Comparison of ENCODE assay signal across 20 cellular contexts in genomic region chr11:86695391-86695790, GRCh38. TPM values are rescaled to one million over a fixed set of nuclear protein-coding genes. Genes with fewer than 3 reads are reported as not detected.
DNase-seq lines count a peak whose midpoint lies in the region; ATAC-seq and TF ChIP-seq lines count a peak whose summit lies in the region.
"Had no signal": no experiment of that assay in that cellular context is flagged by ENCODE, and none has a peak within 500 bp of the region (broad histone marks: within the 10 kb centered on the region; RNA-seq: fewer than 3 reads in every experiment).

No MANE protein-coding gene starts in this region.

- intact Hi-C loops in IMR-90 (cut with micrococcal nuclease) (no loop called here), transverse colon (cut with DNase I; ENCODE audit: low total_unique reads) (no loop called here)
- intact Hi-C loops in activated T-helper 2 cell treated with anti-CD3 and anti-CD28 coated beads, Interferon-gamma antibody, Interleukin-2, Interleukin-4, amounts not matched to agents 10 μg/mL and 5 μg/mL and 100 μg/mL, durations not matched to agents 14 hours and 24 hours and 36 hours (cut with micrococcal nuclease): no loop called here

- H3K9me3 ChIP-seq in IMR-90 (ENCODE audit: control insufficient read depth, insufficient read depth, low read length) (no peaks in the 10 kb centered on the region), mesodermal cell (ENCODE audit: control insufficient read depth, low read length) (no peaks in the 10 kb centered on the region), transverse colon (no peaks in the 10 kb centered on the region)
- H3K9me3 ChIP-seq: BE2C, colonic mucosa had no signal

- peak overlapping the region; percentile 97 for H3K18ac ChIP-seq in IMR-90 (ENCODE audit: low read depth, low read length)

- H3K4me2 ChIP-seq in IMR-90 (ENCODE audit: low read depth, low read length): no peak overlapping the region; the same call in 1 of the 2 replicates

- peak overlapping the region; percentile 90 for H4K91ac ChIP-seq in IMR-90 (ENCODE audit: insufficient read depth, low read depth, low read length)

- H3K4me3 ChIP-seq in IMR-90 (ENCODE audit: insufficient read depth, low read depth, low read length) (no peak overlapping the region), mesodermal cell (ENCODE audit: extremely low read depth, insufficient read depth, low read length, poor library complexity, severe bottlenecking) (no peak overlapping the region), transverse colon (no peak overlapping the region)
- H3K4me3 ChIP-seq: colonic mucosa, SK-N-MC had no signal

- CTCF ChIA-PET in IMR-90 (lab: Yijun Ruan, JAX): interaction anchor here (0.6 to 2.2 kb wide), 3 partner anchors 11 to 366 kb away, joined by 3 to 6 read pairs (median 4); no protein-coding TSS in a partner anchor

- H3K4me3 Mint-ChIP-seq in chondrocyte (ENCODE audit: unreplicated experiment): no peak overlapping the region
- H3K4me3 Mint-ChIP-seq in activated T-helper 2 cell treated with anti-CD3 and anti-CD28 coated beads, Interferon-gamma antibody, Interleukin-2, Interleukin-4, amounts not matched to agents 10 μg/mL and 5 μg/mL and 100 μg/mL, durations not matched to agents 14 hours and 24 hours and 36 hours (ENCODE audit: low read depth): no peak overlapping the region
- H3K4me3 Mint-ChIP-seq: immature natural killer cell, nephron had no signal

- H2BK20ac ChIP-seq in IMR-90 (ENCODE audit: low read depth, low read length): peak overlapping the region; percentile 99

- dilution Hi-C loops in IMR-90 (cut with HindIII; ENCODE audit: low sequenced_read_pairs, unreplicated experiment): no loop called here

- in situ Hi-C loops in IMR-90 (cut with MboI; ENCODE audit: low sequenced_read_pairs) (no loop called here), transverse colon (cut with MboI; ENCODE audit: low pct_ligation_motif_present in 1 of 4, low pct_unique_long_range_greater_than_20kb in 1 of 4, low sequenced_read_pairs in 3 of 4) (no loop called here)

- TF ChIP-seq CTCF in IMR-90 (conservative IDR thresholded peaks at IDR 0.05; ENCODE audit: low read depth, low read length) (no peak), chondrocyte (IDR thresholded peaks at IDR 0.05) (no peak), transverse colon (IDR thresholded peaks at IDR 0.05) (no peak)

- H3K23ac ChIP-seq in IMR-90 (ENCODE audit: low read depth, low read length): peak overlapping the region; percentile 90

- peak overlapping the region; percentile 74 for H2BK15ac ChIP-seq in IMR-90 (ENCODE audit: low read depth, low read length)

- H3K36me3 ChIP-seq in IMR-90 (ENCODE audit: control insufficient read depth, insufficient read depth, low read length) (no peaks in the 10 kb centered on the region), mesodermal cell (ENCODE audit: control insufficient read depth, insufficient read depth, low read length) (no peaks in the 10 kb centered on the region), transverse colon (no peaks in the 10 kb centered on the region)
- H3K36me3 ChIP-seq: BE2C, colonic mucosa had no signal

- H4K8ac ChIP-seq in IMR-90 (ENCODE audit: low read depth in 2 of 2, low read length in 2 of 2): peak overlapping the region; percentile 54 to 88

- H3K14ac ChIP-seq in IMR-90 (replicated peaks; ENCODE audit: low read depth, low read length): peak overlapping the region; percentile 77; the same call in 1 of the 2 replicates

- no peak overlapping the region for H2AFZ ChIP-seq in IMR-90 (replicated peaks; ENCODE audit: low read length, poor library complexity)

- H2AK5ac ChIP-seq in IMR-90 (ENCODE audit: low read depth, low read length): peak overlapping the region; percentile 94

- H3K4me1 Mint-ChIP-seq in chondrocyte (ENCODE audit: low read depth): peaks cover 79% of the 10 kb centered on the region
- no peaks in the 10 kb centered on the region for H3K4me1 Mint-ChIP-seq in activated T-helper 2 cell treated with anti-CD3 and anti-CD28 coated beads, Interferon-gamma antibody, Interleukin-2, Interleukin-4, amounts not matched to agents 10 μg/mL and 5 μg/mL and 100 μg/mL, durations not matched to agents 14 hours and 24 hours and 36 hours (ENCODE audit: low read depth)
- H3K4me1 Mint-ChIP-seq: immature natural killer cell had no signal

- peak overlapping the region; percentile 89 for H3K27ac Mint-ChIP-seq in chondrocyte (ENCODE audit: unreplicated experiment)
- H3K27ac Mint-ChIP-seq in activated T-helper 2 cell treated with anti-CD3 and anti-CD28 coated beads, Interferon-gamma antibody, Interleukin-2, Interleukin-4, amounts not matched to agents 10 μg/mL and 5 μg/mL and 100 μg/mL, durations not matched to agents 14 hours and 24 hours and 36 hours: no peak overlapping the region
- H3K27ac Mint-ChIP-seq: immature natural killer cell had no signal

- H3K4me1 ChIP-seq in IMR-90 (ENCODE audit: control insufficient read depth, insufficient read depth, low read length) (peaks cover 16% of the 10 kb centered on the region), mesodermal cell (ENCODE audit: control insufficient read depth, insufficient read depth, low read length, poor library complexity, severe bottlenecking) (peaks cover 34% of the 10 kb centered on the region), transverse colon (peaks cover 0 to 9% (median 2%) of the 10 kb centered on the region in 4 donors)
- H3K4me1 ChIP-seq: BE2C, colonic mucosa had no signal

- no peaks in the 10 kb centered on the region for H3K27me3 ChIP-seq in IMR-90 (ENCODE audit: control insufficient read depth, insufficient read depth, low read length)
- no peaks in the 10 kb centered on the region for H3K27me3 ChIP-seq in transverse colon
- H3K27me3 ChIP-seq: colonic mucosa had no signal

- H3K9me3 Mint-ChIP-seq in chondrocyte (ENCODE audit: low read depth): no peaks in the 10 kb centered on the region
- H3K9me3 Mint-ChIP-seq in activated T-helper 2 cell treated with anti-CD3 and anti-CD28 coated beads, Interferon-gamma antibody, Interleukin-2, Interleukin-4, amounts not matched to agents 10 μg/mL and 5 μg/mL and 100 μg/mL, durations not matched to agents 14 hours and 24 hours and 36 hours: no peaks in the 10 kb centered on the region
- H3K9me3 Mint-ChIP-seq: nephron had no signal

- peak overlapping the region; percentile 98 for H2BK120ac ChIP-seq in IMR-90 (ENCODE audit: low read depth, low read length)

- H3K9me1 ChIP-seq in IMR-90 (ENCODE audit: insufficient read depth, low read length): peaks cover 5% of the 10 kb centered on the region; the same call in 1 of the 2 replicates

- H2AK9ac ChIP-seq in IMR-90 (replicated peaks; ENCODE audit: low read depth, low read length, poor library complexity): peak overlapping the region; percentile 10

- H4K5ac ChIP-seq in IMR-90 (ENCODE audit: low read depth, low read length): peak overlapping the region; percentile 61; the same call in 1 of the 2 replicates

- 0 out of 4 replicates have a peak, but pooled peaks cover 0 to 4% of the 10 kb centered on the region in 2 experiments for H3K79me1 ChIP-seq in IMR-90 (ENCODE audit: low read depth in 1 of 2, low read length in 2 of 2)

- no peak for TF ChIP-seq RAD21 in IMR-90 (IDR thresholded peaks at IDR 0.05; ENCODE audit: low read length)

- TF ChIP-seq POLR2A in IMR-90 (IDR thresholded peaks at IDR 0.05; ENCODE audit: low read depth, low read length): no peak
- no peak for TF ChIP-seq POLR2A in transverse colon (IDR thresholded peaks at IDR 0.05)

- H3K27ac ChIP-seq in IMR-90 (ENCODE audit: insufficient read depth, low read length) (0 out of 2 replicates have a peak overlapping the region, but pooled peaks have one; percentile 28), mesodermal cell (ENCODE audit: low read depth, low read length, severe bottlenecking) (peak overlapping the region; percentile 81), transverse colon (peak overlapping the region in 3 of 4 donors; percentile 9 to 50 (median 24))
- H3K27ac ChIP-seq: colonic mucosa, SK-N-MC had no signal

- peak overlapping the region; percentile 45; the same call in 1 of the 2 replicates for H3K56ac ChIP-seq in IMR-90 (ENCODE audit: extremely low read depth, insufficient read depth, low read length)

- H3K9ac ChIP-seq in IMR-90 (ENCODE audit: low read depth, low read length): no peak overlapping the region

- ATAC-seq in IMR-90 (ENCODE audit: low read depth): peak; percentile 3; the same call in 1 of the 2 replicates

- POLR2A ChIA-PET in IMR-90 (lab: Charles Lee; ENCODE audit: unreplicated experiment): no interaction called here

- no peaks in the 10 kb centered on the region for H3K27me3 Mint-ChIP-seq in chondrocyte (ENCODE audit: low read depth)
- H3K27me3 Mint-ChIP-seq in activated T-helper 2 cell treated with anti-CD3 and anti-CD28 coated beads, Interferon-gamma antibody, Interleukin-2, Interleukin-4, amounts not matched to agents 10 μg/mL and 5 μg/mL and 100 μg/mL, durations not matched to agents 14 hours and 24 hours and 36 hours (ENCODE audit: low read depth): peaks cover 6% of the 10 kb centered on the region

- TF ChIP-seq EP300 in transverse colon (IDR thresholded peaks at IDR 0.05; ENCODE audit: low read depth): no peak

- DNase-seq in IMR-90 (peak; percentile 14), chondrocyte (ENCODE audit: low spot score) (no peak), transverse colon (no peak), NCI-H446 (lab: John Stamatoyannopoulos, UW) (no peak), NCI-H524 (lab: John Stamatoyannopoulos, UW) (no peak)
- no peak for DNase-seq in activated T-helper 2 cell treated with anti-CD3 and anti-CD28 coated beads, Interferon-gamma antibody, Interleukin-2, Interleukin-4, amounts not matched to agents 10 μg/mL and 5 μg/mL and 100 μg/mL, durations not matched to agents 14 hours and 24 hours and 36 hours (ENCODE audit: low spot score)
- DNase-seq: activated CD4-positive, alpha-beta T cell treated with anti-CD3 and anti-CD28 coated beads for 4 hours; activated CD8-positive, alpha-beta memory T cell treated with anti-CD3 and anti-CD28 coated beads, Interleukin-2, amount 50 U/mL, for 48 hours; aorta; BE2C; colonic mucosa; GF-D8; head of caudate nucleus; immature natural killer cell; NCI-H2081 treated with DMSO at 0.1 percent for 48 hours; NCI-H526; OCI-M1 had no signal

- H2BK5ac ChIP-seq in IMR-90 (ENCODE audit: low read depth, low read length, poor library complexity, severe bottlenecking): peak overlapping the region; percentile 81

- peak overlapping the region; percentile 96 for H3K4ac ChIP-seq in IMR-90 (ENCODE audit: low read depth, low read length)

- no peaks in the 10 kb centered on the region for H4K20me1 ChIP-seq in IMR-90 (ENCODE audit: insufficient read depth, low read length)

- no peaks in the 10 kb centered on the region for H3K36me3 Mint-ChIP-seq in chondrocyte (ENCODE audit: low read depth)
- H3K36me3 Mint-ChIP-seq in activated T-helper 2 cell treated with anti-CD3 and anti-CD28 coated beads, Interferon-gamma antibody, Interleukin-2, Interleukin-4, amounts not matched to agents 10 μg/mL and 5 μg/mL and 100 μg/mL, durations not matched to agents 14 hours and 24 hours and 36 hours (ENCODE audit: low read depth): no peaks in the 10 kb centered on the region
- H3K36me3 Mint-ChIP-seq: immature natural killer cell had no signal

- no TSS peak for BruUV-seq in IMR-90 (replicated peaks; lab: Mats Ljungman, UMichigan)

RNA-seq across cellular contexts. Expression of gene ME3, which starts 23.0 kb away (rescaled TPM):
- total RNA-seq in IMR-90 (2012; rRNA removed) (9.0 and 9.2 TPM in 2 replicates), chondrocyte (10.8 to 14.6 TPM (median 14.2 TPM) in 3 replicates), transverse colon (100 to 1,000 TPM in 2 of 4 donors, 10 to 100 TPM in 2; 91.8 to 258 (median 116) TPM)
- polyA plus RNA-seq in IMR-90 (2012; rRNA removed): 7.8 and 10.1 TPM in 2 replicates
- polyA plus RNA-seq in IMR-90 (2012; cell fraction: cytosol; rRNA removed): 2.9 and 5.5 TPM in 2 replicates
- 39.5 and 39.7 TPM in 2 replicates for polyA plus RNA-seq in IMR-90 (2012; cell fraction: nucleus; rRNA removed; ENCODE audit: low replicate concordance)
- polyA plus RNA-seq in mesodermal cell (2013, experiment 1 of 2): 11.3 TPM
- polyA plus RNA-seq in mesodermal cell (2013, experiment 2 of 2): 7.1 TPM
- total RNA-seq in activated T-helper 2 cell treated with anti-CD3 and anti-CD28 coated beads, Interferon-gamma antibody, Interleukin-2, Interleukin-4, amounts not matched to agents 10 μg/mL and 5 μg/mL and 100 μg/mL, durations not matched to agents 14 hours and 24 hours and 36 hours: 3.5 and 4.1 TPM in 2 replicates

Comparison
In these comparisons a context has a peak if more than half of its experiments do, and no peak if none do; other contexts are left out.
1. H3K27ac ChIP-seq: peak in every context shown above with its lines; median percentile 81 in mesodermal cell; 28 in IMR-90; 24 in transverse colon.